Comparison of ENCODE assay signal across 8 cellular contexts in genomic region chr11:2089536-2090165, GRCh38. TPM values are rescaled to one million over a fixed set of nuclear protein-coding genes. Genes with fewer than 3 reads are reported as not detected.
DNase-seq lines count a peak whose midpoint lies in the region; ATAC-seq, FAIRE-seq and TF ChIP-seq lines count a peak whose summit lies in the region.

No MANE protein-coding gene starts in this region.

- TF ChIP-seq POLR2A in sigmoid colon (IDR thresholded peaks at IDR 0.05): no peak

- H3K27ac ChIP-seq in left ventricle myocardium inferior (replicated peaks) (no peak overlapping the region), sigmoid colon (no peak overlapping the region)

- peaks cover 2% of the 10 kb centered on the region for H3K9me3 ChIP-seq in left ventricle myocardium inferior (replicated peaks)
- H3K9me3 ChIP-seq in sigmoid colon: no peaks in the 10 kb centered on the region

- peaks cover 24% of the 10 kb centered on the region for H3K4me1 ChIP-seq in left ventricle myocardium inferior
- peaks cover 0 to 7% (median 0%) of the 10 kb centered on the region in 4 donors for H3K4me1 ChIP-seq in sigmoid colon

- no peak for TF ChIP-seq CTCF in left ventricle myocardium inferior (IDR thresholded peaks at IDR 0.05; ENCODE audit: borderline replicate concordance)
- TF ChIP-seq CTCF in sigmoid colon (IDR thresholded peaks at IDR 0.05): no peak

- FAIRE-seq in urothelium cell line (lab: Jason Lieb, UNC): no peak

- in situ Hi-C loops in T47D (cut with HindIII; ENCODE audit: low pct_unique_long_range_greater_than_20kb, low sequenced_read_pairs): no loop called here

- ATAC-seq in GM18498 (IDR thresholded peaks at IDR 0.05; ENCODE audit: unreplicated experiment) (no peak), GM21737 (IDR thresholded peaks at IDR 0.05; ENCODE audit: unreplicated experiment) (no peak)

- TF ChIP-seq EP300 in sigmoid colon (IDR thresholded peaks at IDR 0.05): no peak

- WGBS in sigmoid colon, 2 donors: 69 to 77% methylated on average over 9 of the region's 9 CpGs

- no peaks in the 10 kb centered on the region for H3K36me3 ChIP-seq in left ventricle myocardium inferior
- no peaks in the 10 kb centered on the region for H3K36me3 ChIP-seq in sigmoid colon

- H3K4me3 ChIP-seq in left ventricle myocardium inferior: no peak overlapping the region
- H3K4me3 ChIP-seq in sigmoid colon: no peak overlapping the region

- intact Hi-C loops in cardiac septum (cut with DNase I): no loop called here
- intact Hi-C loops in left ventricle myocardium inferior (cut with micrococcal nuclease): no loop called here
- intact Hi-C loops in sigmoid colon (cut with DNase I): no loop called here

- peak; percentile 50 for DNase-seq in cardiac septum (ENCODE audit: low spot score)
- no peak for DNase-seq in left ventricle myocardium inferior
- peak; percentile 7 for DNase-seq in NOMO-1 treated with dmso at 0.1 percent for 144 hours (lab: John Stamatoyannopoulos, UW; ENCODE audit: unreplicated experiment)
- DNase-seq in T47D (ENCODE audit: low read depth in 1 of 2, low spot score in 1 of 2): peak; percentile 38 to 88
- peak; percentile 49 for DNase-seq in sigmoid colon
- DNase-seq in urothelium cell line (ENCODE audit: low spot score): no peak

- peaks cover 13% of the 10 kb centered on the region for H3K27me3 ChIP-seq in left ventricle myocardium inferior (ENCODE audit: low read depth)
- H3K27me3 ChIP-seq in sigmoid colon: peaks cover 0 to 15% (median 0%) of the 10 kb centered on the region in 3 donors

RNA-seq across cellular contexts. Expression of gene IGF2, which starts 49.5 kb away (rescaled TPM):
- total RNA-seq in cardiac septum: 87.7 TPM
- total RNA-seq in left ventricle myocardium inferior: 75.0 TPM
- total RNA-seq in sigmoid colon: 10 to 100 TPM; 13.9 to 63.1 (median 27.0) TPM
- 1 to 10 TPM; 1.6 to 7.8 (median 2.4) TPM for polyA plus RNA-seq in sigmoid colon

Comparison
In these comparisons a context has a peak if more than half of its experiments do, and no peak if none do; other contexts are left out.
1. DNase-seq: peak in cardiac septum (single experiment), NOMO-1 treated with dmso at 0.1 percent for 144 hours (single experiment), T47D (2 of 2) and sigmoid colon (single experiment); none in left ventricle myocardium inferior (single experiment) and urothelium cell line (single experiment).